8 cellular contexts compared by ENCODE assay signal in genomic region chr3:47475029-47475569, GRCh38. TPM values are rescaled to one million over a fixed set of nuclear protein-coding genes. Genes with fewer than 3 reads are reported as not detected.
DNase-seq lines count a peak whose midpoint lies in the region; ATAC-seq and TF ChIP-seq lines count a peak whose summit lies in the region.

No MANE protein-coding gene starts in this region.

- H3K4me2 ChIP-seq in osteoblast (ENCODE audit: insufficient read depth, low read length) = peak overlapping the region; percentile 86

- POLR2A ChIA-PET in HEK293 (lab: Yijun Ruan, JAX) = interaction anchor here (0.8 kb wide), 2 partner anchors 38 to 50 kb away, joined by 3 read pairs; partner anchors contain the start of gene ELP6
- POLR2A ChIA-PET in activated B cell treated with CpG ODN at 0.5 μM for 24 hours (lab: Charles Lee) = interaction anchor here (0.7 to 2.1 kb wide), 5 partner anchors 17 to 305 kb away, joined by 6 to 20 read pairs (median 10); partner anchors contain the start of gene PTPN23

- TF ChIP-seq CTCF in AG10803 (conservative IDR thresholded peaks at IDR 0.05; ENCODE audit: low read length) (no peak), HEK293 (tag by site-specific recombination; IDR thresholded peaks at IDR 0.05) (no peak), activated B cell treated with CpG ODN at 0.5 μM for 24 hours (IDR thresholded peaks at IDR 0.05) (no peak), fibroblast of pulmonary artery (IDR thresholded peaks at IDR 0.05; ENCODE audit: low read length, missing control alignments) (no peak), osteoblast (IDR thresholded peaks at IDR 0.05; ENCODE audit: extremely low read depth, low read depth, low read length) (no peak)

- H3K27me3 ChIP-seq in osteoblast (ENCODE audit: insufficient read depth, low read length) = no peaks in the 10 kb centered on the region

- H3K4me3 Mint-ChIP-seq in activated B cell treated with CpG ODN at 0.5 μM for 24 hours = peak overlapping the region; percentile 89

- no peaks in the 10 kb centered on the region for H3K4me1 ChIP-seq in HEK293 (ENCODE audit: control insufficient read depth, insufficient read depth, low read length)
- H3K4me1 ChIP-seq in osteoblast (ENCODE audit: insufficient read depth, low read length) = peaks cover 7% of the 10 kb centered on the region

- H4K20me1 ChIP-seq in osteoblast (ENCODE audit: insufficient read depth, low read length) = peaks cover 23% of the 10 kb centered on the region

- H3K36me3 Mint-ChIP-seq in activated B cell treated with CpG ODN at 0.5 μM for 24 hours (ENCODE audit: low read depth) = peaks cover 7% of the 10 kb centered on the region

- peak overlapping the region; percentile 91 for H2AFZ ChIP-seq in osteoblast (ENCODE audit: low read length)

- DNase-seq in AG10803 (ENCODE audit: low read depth) (peak; percentile 25), activated B cell treated with CpG ODN at 0.5 μM for 24 hours (no peak), fibroblast of pulmonary artery (ENCODE audit: low read depth) (peak; percentile 26), osteoblast (ENCODE audit: insufficient read length, low spot score, missing footprints) (peak; percentile 82), NCI-H345 treated with DMSO at 0.1 percent for 48 hours (lab: John Stamatoyannopoulos, UW; ENCODE audit: unreplicated experiment) (no peak), NCI-H345 (lab: John Stamatoyannopoulos, UW) (no peak), GDM1 (lab: John Stamatoyannopoulos, UW) (no peak)

- H3K4me1 Mint-ChIP-seq in activated B cell treated with CpG ODN at 0.5 μM for 24 hours = peaks cover 37% of the 10 kb centered on the region

- H3K27ac ChIP-seq in HEK293 (ENCODE audit: extremely low read depth, low read depth, low read length) = peak overlapping the region; percentile 40
- peak overlapping the region; percentile 56 for H3K27ac ChIP-seq in osteoblast (ENCODE audit: low read depth, low read length)

- H3K4me3 ChIP-seq in AG10803 (ENCODE audit: low read length) (peak overlapping the region; percentile 83), HEK293 (ENCODE audit: low read depth, low read length) (peak overlapping the region; percentile 78), fibroblast of pulmonary artery (replicated peaks; ENCODE audit: low read depth, low read length) (peak overlapping the region; percentile 75), osteoblast (ENCODE audit: insufficient read depth, low read length) (peak overlapping the region; percentile 97)

- intact Hi-C loops in activated B cell treated with CpG ODN at 0.5 μM for 24 hours (cut with micrococcal nuclease) = loop anchor here (1.0 to 5.0 kb wide), 4 partner anchors 33 to 612 kb away; partner anchors contain the start of gene ELP6

- H3K36me3 ChIP-seq in HEK293 (ENCODE audit: control insufficient read depth in 2 of 2, insufficient read depth in 1 of 2, low read length in 2 of 2) (no peaks in the 10 kb centered on the region), osteoblast (ENCODE audit: insufficient read depth, low read length) (no peaks in the 10 kb centered on the region)

- ATAC-seq in activated B cell treated with CpG ODN at 0.5 μM for 24 hours (ENCODE audit: low read depth) = no peak

- H3K27ac Mint-ChIP-seq in activated B cell treated with CpG ODN at 0.5 μM for 24 hours = peak overlapping the region; percentile 77

- CTCF ChIA-PET in HEK293 (lab: Yijun Ruan, JAX) (interaction anchor here (0.6 to 1.5 kb wide), 7 partner anchors 8 to 467 kb away, joined by 3 to 4 read pairs (median 3); no protein-coding TSS in a partner anchor), activated B cell treated with CpG ODN at 0.5 μM for 24 hours (lab: Charles Lee) (interaction anchor here (0.7 to 3.1 kb wide), 2 partner anchors 53 to 55 kb away, joined by 3 to 24 read pairs; no protein-coding TSS in a partner anchor)

- H3K27me3 Mint-ChIP-seq in activated B cell treated with CpG ODN at 0.5 μM for 24 hours = no peaks in the 10 kb centered on the region

- H3K9me3 ChIP-seq in HEK293 (ENCODE audit: control insufficient read depth, insufficient read depth, low read depth, low read length) (no peaks in the 10 kb centered on the region), osteoblast (ENCODE audit: low read depth, low read length) (no peaks in the 10 kb centered on the region)

- H3K79me2 ChIP-seq in osteoblast (ENCODE audit: insufficient read depth, low read length) = peaks cover 48% of the 10 kb centered on the region

- no peaks in the 10 kb centered on the region for H3K9me3 Mint-ChIP-seq in activated B cell treated with CpG ODN at 0.5 μM for 24 hours

TF ChIP-seq in HEK293, 187 proteins besides CTCF, POLR2A, EP300 and RAD21 (continues in another document):
- TF ChIP-seq ZNF776 (tag by site-specific recombination; IDR thresholded peaks at IDR 0.05; ENCODE audit: borderline replicate concordance) (no peak), OSR2 (tag by site-specific recombination; IDR thresholded peaks at IDR 0.05) (no peak), ZEB2 (tag by site-specific recombination; IDR thresholded peaks at IDR 0.05) (0 out of 2 replicates have a peak, but pooled peaks have one; percentile 2), SCRT2 (tag by site-specific recombination; IDR thresholded peaks at IDR 0.05) (no peak), HOXD13 (CRISPR knock-in tag; IDR thresholded peaks at IDR 0.05; ENCODE audit: borderline replicate concordance) (no peak), ZNF335 (tag by site-specific recombination; conservative IDR thresholded peaks at IDR 0.05) (0 out of 2 replicates have a peak, but pooled peaks have one; percentile 12), PRDM1 (tag by site-specific recombination; IDR thresholded peaks at IDR 0.05) (no peak), ZNF175 (tag by site-specific recombination; IDR thresholded peaks at IDR 0.05) (no peak), INSM2 (tag by site-specific recombination; IDR thresholded peaks at IDR 0.05) (no peak), ZNF561 (tag by site-specific recombination; IDR thresholded peaks at IDR 0.05; ENCODE audit: borderline replicate concordance) (no peak), ZNF214 (tag by site-specific recombination; IDR thresholded peaks at IDR 0.05; ENCODE audit: borderline replicate concordance) (no peak), GLI4 (tag by site-specific recombination; IDR thresholded peaks at IDR 0.05) (no peak), ZNF624 (tag by site-specific recombination; IDR thresholded peaks at IDR 0.05) (no peak), ZNF121 (tag by site-specific recombination; IDR thresholded peaks at IDR 0.05) (no peak), ZNF280C (tag by site-specific recombination; IDR thresholded peaks at IDR 0.05) (no peak), ZNF670 (tag by site-specific recombination; IDR thresholded peaks at IDR 0.05; ENCODE audit: low read depth) (no peak)
- TF ChIP-seq, protein P1, sequence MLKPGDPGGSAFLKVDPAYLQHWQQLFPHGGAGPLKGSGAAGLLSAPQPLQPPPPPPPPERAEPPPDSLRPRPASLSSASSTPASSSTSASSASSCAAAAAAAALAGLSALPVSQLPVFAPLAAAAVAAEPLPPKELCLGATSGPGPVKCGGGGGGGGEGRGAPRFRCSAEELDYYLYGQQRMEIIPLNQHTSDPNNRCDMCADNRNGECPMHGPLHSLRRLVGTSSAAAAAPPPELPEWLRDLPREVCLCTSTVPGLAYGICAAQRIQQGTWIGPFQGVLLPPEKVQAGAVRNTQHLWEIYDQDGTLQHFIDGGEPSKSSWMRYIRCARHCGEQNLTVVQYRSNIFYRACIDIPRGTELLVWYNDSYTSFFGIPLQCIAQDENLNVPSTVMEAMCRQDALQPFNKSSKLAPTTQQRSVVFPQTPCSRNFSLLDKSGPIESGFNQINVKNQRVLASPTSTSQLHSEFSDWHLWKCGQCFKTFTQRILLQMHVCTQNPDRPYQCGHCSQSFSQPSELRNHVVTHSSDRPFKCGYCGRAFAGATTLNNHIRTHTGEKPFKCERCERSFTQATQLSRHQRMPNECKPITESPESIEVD (tag by site-specific recombination; IDR thresholded peaks at IDR 0.05) = no peak

RNA-seq across cellular contexts. Expression of gene SCAP, which starts 0.6 kb away (rescaled TPM):
- total RNA-seq in activated B cell treated with CpG ODN at 0.5 μM for 24 hours = 82.5 and 84.3 TPM in 2 replicates
- 70.1 and 81.4 TPM in 2 replicates for total RNA-seq in osteoblast

RNA-seq across cellular contexts. Expression of gene ELP6, which starts 38.4 kb away (rescaled TPM):
- 37.8 and 45.4 TPM in 2 replicates for total RNA-seq in activated B cell treated with CpG ODN at 0.5 μM for 24 hours
- total RNA-seq in osteoblast = 23.5 and 27.4 TPM in 2 replicates

Comparison
In these comparisons a context has a peak if more than half of its experiments do, and no peak if none do; other contexts are left out.
1. DNase-seq: peak in AG10803 (single experiment), fibroblast of pulmonary artery (single experiment) and osteoblast (single experiment); none in activated B cell treated with CpG ODN at 0.5 μM for 24 hours (single experiment), NCI-H345 treated with DMSO at 0.1 percent for 48 hours (single experiment), NCI-H345 (single experiment) and GDM1 (single experiment).
2. Peak in every context shown above with its lines, with median percentiles within 50 percentile points of each other: H3K4me3 ChIP-seq.